Comparison of ENCODE assay signal across 33 cellular contexts in genomic region chr11:106690923-106691322, GRCh38.
"Had no signal": no experiment of that assay in that cellular context is flagged by ENCODE, and none has a peak within 500 bp of the region (broad histone marks: within the 10 kb centered on the region; RNA-seq: fewer than 3 reads in every experiment).

No MANE protein-coding gene starts in this region.

- H3K27me3 ChIP-seq: adrenal gland, ascending aorta, cardiac muscle cell had no signal

- DNase-seq: activated B cell treated with CpG ODN at 0.5 μM for 24 hours; activated CD4-positive, alpha-beta memory T cell treated with anti-CD3 and anti-CD28 coated beads for 36 hours; activated CD4-positive, alpha-beta T cell treated with anti-CD3 and anti-CD28 coated beads for 4 hours; activated CD4-positive, alpha-beta T cell treated with anti-CD3 and anti-CD28 coated beads, Interleukin-2, amount 10 ng/mL, durations not matched to agents 24 days and 14 days; activated CD4-positive, alpha-beta T cell treated with anti-CD3 and anti-CD28 coated beads, Interleukin-2, amount 50 U/mL, for 1 hour; activated CD4-positive, alpha-beta T cell treated with anti-CD3 and anti-CD28 coated beads, Interleukin-2, amount 50 U/mL, for 4 hours; activated CD4-positive, CD25-positive, alpha-beta regulatory T cell treated with anti-CD3 and anti-CD28 coated beads, Interleukin-2, amount 50 U/mL, for 72 hours; activated CD8-positive, alpha-beta memory T cell treated with anti-CD3 and anti-CD28 coated beads, Interleukin-2, amount 50 U/mL, for 4 hours; activated CD8-positive, alpha-beta T cell treated with anti-CD3 and anti-CD28 coated beads for 36 hours; activated effector memory CD4-positive, alpha-beta T cell treated with anti-CD3 and anti-CD28 coated beads, Interleukin-2, amount 50 U/mL, for 16 hours; activated gamma-delta T cell treated with Interleukin-2 at 50 U/mL for 16 hours; activated naive CD4-positive, alpha-beta T cell; activated naive CD4-positive, alpha-beta T cell treated with anti-CD3 and anti-CD28 coated beads for 36 hours; activated naive CD4-positive, alpha-beta T cell treated with anti-CD3 and anti-CD28 coated beads, Interleukin-2, amount 50 U/mL, for 16 hours; activated naive CD8-positive, alpha-beta T cell treated with anti-CD3 and anti-CD28 coated beads for 36 hours; activated T-cell treated with anti-CD3 and anti-CD28 coated beads for 4 hours; activated T-cell treated with anti-CD3 and anti-CD28 coated beads, Interleukin-2, amount 50 U/mL, for 1 hour; activated T-cell treated with anti-CD3 and anti-CD28 coated beads, Interleukin-2, amount 50 U/mL, for 4 hours; activated T-cell treated with anti-CD3 and anti-CD28 coated beads, Interleukin-2, amount 50 U/mL, for 72 hours; adrenal gland; amniotic stem cell; anterior cingulate cortex; caudate nucleus; cerebellar nuclear complex; T-helper 2 cell; T-helper 9 cell had no signal

- H3K36me3 ChIP-seq: adrenal gland, ascending aorta, cardiac muscle cell had no signal

- H3K9me3 ChIP-seq: adrenal gland, ascending aorta had no signal

- H3K4me3 ChIP-seq: adrenal gland, ascending aorta, cardiac muscle cell had no signal

- FAIRE-seq: bronchial epithelial cell, TTC549 had no signal

- ATAC-seq: activated CD8-positive, alpha-beta T cell treated with anti-CD3 and anti-CD28 coated beads for 36 hours; activated naive CD4-positive, alpha-beta T cell treated with anti-CD3 and anti-CD28 coated beads, Interleukin-2, amount 50 U/mL, for 72 hours; activated T-cell treated with anti-CD3 and anti-CD28 coated beads, Interleukin-2, amount 50 U/mL, for 4 hours; activated T-cell treated with anti-CD3 and anti-CD28 coated beads, Interleukin-2, amount 50 U/mL, for 72 hours; activated T-helper 17 cell treated with anti-CD3 and anti-CD28 coated beads, Interleukin-2, amount 50 U/mL, for 72 hours had no signal

- H3K27ac ChIP-seq: adrenal gland, ascending aorta, cardiac muscle cell, VCaP had no signal

- H3K4me1 ChIP-seq: adrenal gland, ascending aorta had no signal
